ENCODE assay signal across 1 cellular context in genomic region chr2:232522014-232522854, GRCh38.
TF ChIP-seq lines count a peak whose summit lies in the region.

No MANE protein-coding gene starts in this region.

TF ChIP-seq in Ishikawa, 13 proteins besides CTCF, POLR2A, EP300 and RAD21 (continued from another document):
- TF ChIP-seq, protein P1, sequence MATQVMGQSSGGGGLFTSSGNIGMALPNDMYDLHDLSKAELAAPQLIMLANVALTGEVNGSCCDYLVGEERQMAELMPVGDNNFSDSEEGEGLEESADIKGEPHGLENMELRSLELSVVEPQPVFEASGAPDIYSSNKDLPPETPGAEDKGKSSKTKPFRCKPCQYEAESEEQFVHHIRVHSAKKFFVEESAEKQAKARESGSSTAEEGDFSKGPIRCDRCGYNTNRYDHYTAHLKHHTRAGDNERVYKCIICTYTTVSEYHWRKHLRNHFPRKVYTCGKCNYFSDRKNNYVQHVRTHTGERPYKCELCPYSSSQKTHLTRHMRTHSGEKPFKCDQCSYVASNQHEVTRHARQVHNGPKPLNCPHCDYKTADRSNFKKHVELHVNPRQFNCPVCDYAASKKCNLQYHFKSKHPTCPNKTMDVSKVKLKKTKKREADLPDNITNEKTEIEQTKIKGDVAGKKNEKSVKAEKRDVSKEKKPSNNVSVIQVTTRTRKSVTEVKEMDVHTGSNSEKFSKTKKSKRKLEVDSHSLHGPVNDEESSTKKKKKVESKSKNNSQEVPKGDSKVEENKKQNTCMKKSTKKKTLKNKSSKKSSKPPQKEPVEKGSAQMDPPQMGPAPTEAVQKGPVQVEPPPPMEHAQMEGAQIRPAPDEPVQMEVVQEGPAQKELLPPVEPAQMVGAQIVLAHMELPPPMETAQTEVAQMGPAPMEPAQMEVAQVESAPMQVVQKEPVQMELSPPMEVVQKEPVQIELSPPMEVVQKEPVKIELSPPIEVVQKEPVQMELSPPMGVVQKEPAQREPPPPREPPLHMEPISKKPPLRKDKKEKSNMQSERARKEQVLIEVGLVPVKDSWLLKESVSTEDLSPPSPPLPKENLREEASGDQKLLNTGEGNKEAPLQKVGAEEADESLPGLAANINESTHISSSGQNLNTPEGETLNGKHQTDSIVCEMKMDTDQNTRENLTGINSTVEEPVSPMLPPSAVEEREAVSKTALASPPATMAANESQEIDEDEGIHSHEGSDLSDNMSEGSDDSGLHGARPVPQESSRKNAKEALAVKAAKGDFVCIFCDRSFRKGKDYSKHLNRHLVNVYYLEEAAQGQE (IDR thresholded peaks at IDR 0.05; ENCODE audit: low read depth), result no peak
- TF ChIP-seq FOXM1 (IDR thresholded peaks at IDR 0.05; ENCODE audit: borderline replicate concordance, low read depth), result no peak
- peak; percentile 32 for TF ChIP-seq ZBTB7A (IDR thresholded peaks at IDR 0.05; ENCODE audit: low read depth)
- no peak for TF ChIP-seq CREB1 (IDR thresholded peaks at IDR 0.05; ENCODE audit: low read depth)
- TF ChIP-seq, protein P2, sequence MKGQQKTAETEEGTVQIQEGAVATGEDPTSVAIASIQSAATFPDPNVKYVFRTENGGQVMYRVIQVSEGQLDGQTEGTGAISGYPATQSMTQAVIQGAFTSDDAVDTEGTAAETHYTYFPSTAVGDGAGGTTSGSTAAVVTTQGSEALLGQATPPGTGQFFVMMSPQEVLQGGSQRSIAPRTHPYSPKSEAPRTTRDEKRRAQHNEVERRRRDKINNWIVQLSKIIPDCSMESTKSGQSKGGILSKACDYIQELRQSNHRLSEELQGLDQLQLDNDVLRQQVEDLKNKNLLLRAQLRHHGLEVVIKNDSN (IDR thresholded peaks at IDR 0.05), result no peak
- TF ChIP-seq EGR1 (IDR thresholded peaks at IDR 0.05), result no peak
- TF ChIP-seq CEBPB (IDR thresholded peaks at IDR 0.05), result no peak
